In the genomic region with DNA sequence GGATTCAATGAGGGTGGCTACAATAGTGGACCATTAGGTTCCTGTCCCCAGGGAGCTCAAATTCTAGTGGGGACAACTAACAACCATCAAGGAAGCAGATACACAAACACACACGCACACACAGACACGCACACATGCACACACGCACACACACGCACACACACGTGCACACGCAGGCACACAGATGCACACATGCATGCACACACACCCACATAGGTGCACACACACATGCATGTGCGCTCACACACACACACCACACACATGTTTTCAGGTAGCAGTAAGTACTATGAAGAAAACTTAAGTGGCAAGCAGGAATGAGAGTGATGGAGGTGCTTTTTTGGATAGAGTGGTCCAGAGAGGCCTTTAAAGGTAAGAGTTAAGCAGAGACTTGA, we compare ENCODE assay signal across 1 cellular context.
TF ChIP-seq lines count a peak whose summit lies in the region.

No MANE protein-coding gene starts in this region.

TF ChIP-seq in A549, 52 proteins besides CTCF, POLR2A, EP300 and RAD21 (continued from another document):
- TF ChIP-seq, protein P1, sequence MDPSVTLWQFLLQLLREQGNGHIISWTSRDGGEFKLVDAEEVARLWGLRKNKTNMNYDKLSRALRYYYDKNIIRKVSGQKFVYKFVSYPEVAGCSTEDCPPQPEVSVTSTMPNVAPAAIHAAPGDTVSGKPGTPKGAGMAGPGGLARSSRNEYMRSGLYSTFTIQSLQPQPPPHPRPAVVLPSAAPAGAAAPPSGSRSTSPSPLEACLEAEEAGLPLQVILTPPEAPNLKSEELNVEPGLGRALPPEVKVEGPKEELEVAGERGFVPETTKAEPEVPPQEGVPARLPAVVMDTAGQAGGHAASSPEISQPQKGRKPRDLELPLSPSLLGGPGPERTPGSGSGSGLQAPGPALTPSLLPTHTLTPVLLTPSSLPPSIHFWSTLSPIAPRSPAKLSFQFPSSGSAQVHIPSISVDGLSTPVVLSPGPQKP (IDR thresholded peaks at IDR 0.05; ENCODE audit: low read depth, low read length) = no peak
- TF ChIP-seq, protein P2, sequence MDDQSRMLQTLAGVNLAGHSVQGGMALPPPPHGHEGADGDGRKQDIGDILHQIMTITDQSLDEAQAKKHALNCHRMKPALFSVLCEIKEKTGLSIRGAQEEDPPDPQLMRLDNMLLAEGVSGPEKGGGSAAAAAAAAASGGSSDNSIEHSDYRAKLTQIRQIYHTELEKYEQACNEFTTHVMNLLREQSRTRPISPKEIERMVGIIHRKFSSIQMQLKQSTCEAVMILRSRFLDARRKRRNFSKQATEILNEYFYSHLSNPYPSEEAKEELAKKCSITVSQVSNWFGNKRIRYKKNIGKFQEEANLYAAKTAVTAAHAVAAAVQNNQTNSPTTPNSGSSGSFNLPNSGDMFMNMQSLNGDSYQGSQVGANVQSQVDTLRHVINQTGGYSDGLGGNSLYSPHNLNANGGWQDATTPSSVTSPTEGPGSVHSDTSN (IDR thresholded peaks at IDR 0.05) = no peak
- no peak for TF ChIP-seq CBX8 (IDR thresholded peaks at IDR 0.05)
- no peak for TF ChIP-seq HEYL (CRISPR knock-in tag; IDR thresholded peaks at IDR 0.05)
- TF ChIP-seq FOSL2 (IDR thresholded peaks at IDR 0.05) = no peak
- TF ChIP-seq FOSL2 (CRISPR knock-in tag; IDR thresholded peaks at IDR 0.05) = no peak
